16 cellular contexts compared by ENCODE assay signal in genomic region chr12:50686976-50687375, GRCh38.
"Had no signal": no experiment of that assay in that cellular context is flagged by ENCODE, and none has a peak within 500 bp of the region (broad histone marks: within the 10 kb centered on the region; RNA-seq: fewer than 3 reads in every experiment).

No MANE protein-coding gene starts in this region.

- H3K4me3 Mint-ChIP-seq: activated CD4-positive, alpha-beta T cell treated with anti-CD3 and anti-CD28 coated beads, Interleukin-2, amount 10 ng/mL, durations not matched to agents 24 days and 14 days; activated CD8-positive, alpha-beta T cell treated with anti-CD3 and anti-CD28 coated beads, Interleukin-2, amount 10 ng/mL, durations not matched to agents 7 days and 5 days; activated naive CD4-positive, alpha-beta T cell treated with anti-CD3 and anti-CD28 coated beads for 36 hours; natural killer cell; stimulated activated effector memory CD8-positive, alpha-beta T cell treated with anti-CD3 and anti-CD28 coated beads, Interleukin-12 subunit alpha, Interleukin-12 subunit beta, amount 100 ng/mL, for 72 hours; T-helper 2 cell treated with Interferon-gamma antibody and Interleukin-4, amounts not matched to agents 5 μg/mL and 100 μg/mL, for 36 hours had no signal

- H3K4me3 ChIP-seq: adrenal gland, cardiac muscle cell, tibial nerve, uterus had no signal

- H3K27me3 Mint-ChIP-seq: activated CD4-positive, alpha-beta T cell treated with anti-CD3 and anti-CD28 coated beads, Interleukin-2, amount 10 ng/mL, durations not matched to agents 24 days and 14 days had no signal

- H3K27ac Mint-ChIP-seq: activated CD4-positive, alpha-beta T cell treated with anti-CD3 and anti-CD28 coated beads, Interleukin-2, amount 10 ng/mL, durations not matched to agents 24 days and 14 days; activated CD8-positive, alpha-beta T cell treated with anti-CD3 and anti-CD28 coated beads, Interleukin-2, amount 10 ng/mL, durations not matched to agents 7 days and 5 days; activated naive CD4-positive, alpha-beta T cell treated with anti-CD3 and anti-CD28 coated beads for 36 hours; natural killer cell; stimulated activated effector memory CD8-positive, alpha-beta T cell treated with anti-CD3 and anti-CD28 coated beads, Interleukin-12 subunit alpha, Interleukin-12 subunit beta, amount 100 ng/mL, for 72 hours; T-helper 2 cell treated with Interferon-gamma antibody and Interleukin-4, amounts not matched to agents 5 μg/mL and 100 μg/mL, for 36 hours had no signal

- ATAC-seq: activated CD8-positive, alpha-beta T cell treated with anti-CD3 and anti-CD28 coated beads, Interleukin-2, amount 10 ng/mL, durations not matched to agents 7 days and 5 days; left ventricle myocardium superior; natural killer cell; stimulated activated effector memory CD8-positive, alpha-beta T cell treated with anti-CD3 and anti-CD28 coated beads, Interleukin-12 subunit alpha, Interleukin-12 subunit beta, amount 100 ng/mL, for 72 hours had no signal

- H3K36me3 ChIP-seq: uterus had no signal

- H3K27ac ChIP-seq: adrenal gland, cardiac muscle cell, tibial nerve, uterus had no signal

- H3K27me3 ChIP-seq: adrenal gland, cardiac muscle cell, tibial nerve, uterus had no signal

- DNase-seq: activated CD4-positive, alpha-beta T cell treated with anti-CD3 and anti-CD28 coated beads, Interleukin-2, amount 10 ng/mL, durations not matched to agents 24 days and 14 days; activated CD4-positive, CD25-positive, alpha-beta regulatory T cell; activated CD8-positive, alpha-beta T cell treated with anti-CD3 and anti-CD28 coated beads, Interleukin-2, amount 10 ng/mL, durations not matched to agents 7 days and 5 days; activated naive CD4-positive, alpha-beta T cell treated with anti-CD3 and anti-CD28 coated beads for 36 hours; adrenal gland; effector CD4-positive, alpha-beta T cell; foreskin melanocyte; kidney glomerular epithelial cell; left ventricle myocardium superior; mesenchymal stem cell; natural killer cell; uterus had no signal

- H3K9me3 ChIP-seq: adrenal gland, tibial nerve, uterus had no signal

- H3K36me3 Mint-ChIP-seq: natural killer cell had no signal

- H3K4me1 Mint-ChIP-seq: activated CD4-positive, alpha-beta T cell treated with anti-CD3 and anti-CD28 coated beads, Interleukin-2, amount 10 ng/mL, durations not matched to agents 24 days and 14 days; natural killer cell; stimulated activated effector memory CD8-positive, alpha-beta T cell treated with anti-CD3 and anti-CD28 coated beads, Interleukin-12 subunit alpha, Interleukin-12 subunit beta, amount 100 ng/mL, for 72 hours had no signal

- H3K4me1 ChIP-seq: uterus had no signal

- H3K9me3 Mint-ChIP-seq: activated CD4-positive, alpha-beta T cell treated with anti-CD3 and anti-CD28 coated beads, Interleukin-2, amount 10 ng/mL, durations not matched to agents 24 days and 14 days; activated naive CD4-positive, alpha-beta T cell treated with anti-CD3 and anti-CD28 coated beads for 36 hours; natural killer cell; stimulated activated effector memory CD8-positive, alpha-beta T cell treated with anti-CD3 and anti-CD28 coated beads, Interleukin-12 subunit alpha, Interleukin-12 subunit beta, amount 100 ng/mL, for 72 hours; T-helper 2 cell treated with Interferon-gamma antibody and Interleukin-4, amounts not matched to agents 5 μg/mL and 100 μg/mL, for 36 hours had no signal
